In genomic region chr3:124634210-124635168, GRCh38 we compare ENCODE assay signal across 16 cellular contexts.
DNase-seq lines count a peak whose midpoint lies in the region; ATAC-seq and TF ChIP-seq lines count a peak whose summit lies in the region.
"Had no signal": no experiment of that assay in that cellular context is flagged by ENCODE, and none has a peak within 500 bp of the region (broad histone marks: within the 10 kb centered on the region; RNA-seq: fewer than 3 reads in every experiment).

No MANE protein-coding gene starts in this region.

- H3K9me3 ChIP-seq in cardiac muscle cell (ENCODE audit: low read depth) (no peaks in the 10 kb centered on the region), left ventricle myocardium inferior (replicated peaks) (no peaks in the 10 kb centered on the region), iPS DF 6.9 (ENCODE audit: control insufficient read depth, insufficient read depth, low read length) (no peaks in the 10 kb centered on the region)
- H3K9me3 ChIP-seq: thyroid gland had no signal

- intact Hi-C loops in left ventricle myocardium inferior (cut with micrococcal nuclease) = no loop called here

- H3K4me1 Mint-ChIP-seq in naive thymus-derived CD8-positive, alpha-beta T cell = peaks cover 0 to 30% (median 2%) of the 10 kb centered on the region in 4 donors

- peaks cover 3 to 16% (median 5%) of the 10 kb centered on the region in 5 donors for H3K27me3 Mint-ChIP-seq in naive thymus-derived CD8-positive, alpha-beta T cell

- no peaks in the 10 kb centered on the region for H3K9me3 Mint-ChIP-seq in naive thymus-derived CD8-positive, alpha-beta T cell
- H3K9me3 Mint-ChIP-seq: activated T-cell treated with anti-CD3 and anti-CD28 coated beads, Interleukin-2, amount 50 U/mL, for 24 hours had no signal

- no peaks in the 10 kb centered on the region for H3K36me3 Mint-ChIP-seq in naive thymus-derived CD8-positive, alpha-beta T cell

- TF ChIP-seq CTCF in cardiac muscle cell (IDR thresholded peaks at IDR 0.05; ENCODE audit: low read depth, low read length) (no peak), left ventricle myocardium inferior (IDR thresholded peaks at IDR 0.05; ENCODE audit: borderline replicate concordance) (no peak)

- DNase-seq in cardiac muscle cell (ENCODE audit: low read depth in 1 of 2, low spot score in 1 of 2) (no peak), left ventricle myocardium inferior (no peak), HT-29 (ENCODE audit: low spot score) (peak; percentile 80), iPS DF 6.9 (ENCODE audit: low read depth, low spot score) (peak; percentile 33), cerebellar cortex (ENCODE audit: low spot score) (no peak), HUDEP-2 (lab: John Stamatoyannopoulos, UW; ENCODE audit: unreplicated experiment in 76 of 76) (no peak)
- no peak for DNase-seq in naive thymus-derived CD8-positive, alpha-beta T cell
- DNase-seq: ACHN; activated T-cell treated with anti-CD3 and anti-CD28 coated beads, Interleukin-2, amount 50 U/mL, for 24 hours; left ventricle myocardium superior; NCI-H1105 treated with DMSO at 0.1 percent for 48 hours; NCI-H510A treated with DMSO at 0.1 percent for 48 hours; nucleus accumbens; thyroid gland had no signal

- H3K27me3 ChIP-seq in cardiac muscle cell (no peaks in the 10 kb centered on the region), left ventricle myocardium inferior (ENCODE audit: low read depth) (no peaks in the 10 kb centered on the region), iPS DF 6.9 (ENCODE audit: control insufficient read depth, insufficient read depth, low read length) (no peaks in the 10 kb centered on the region)
- H3K27me3 ChIP-seq: thyroid gland had no signal

- peak overlapping the region in 1 of 10 donors; percentile 5 for H3K27ac Mint-ChIP-seq in naive thymus-derived CD8-positive, alpha-beta T cell
- H3K27ac Mint-ChIP-seq: activated T-cell treated with anti-CD3 and anti-CD28 coated beads, Interleukin-2, amount 50 U/mL, for 24 hours had no signal

- POLR2A ChIA-PET in naive thymus-derived CD8-positive, alpha-beta T cell (lab: Charles Lee) = no interaction called here

- H3K4me1 ChIP-seq in cardiac muscle cell (ENCODE audit: low read depth) = peaks cover 39% of the 10 kb centered on the region
- H3K4me1 ChIP-seq in left ventricle myocardium inferior = no peaks in the 10 kb centered on the region
- peaks cover 7% of the 10 kb centered on the region; the same call in 1 of the 2 replicates for H3K4me1 ChIP-seq in iPS DF 6.9 (ENCODE audit: control insufficient read depth, insufficient read depth, low read length)
- H3K4me1 ChIP-seq: thyroid gland had no signal

- no peak for ATAC-seq in naive thymus-derived CD8-positive, alpha-beta T cell
- ATAC-seq in GM21367 (IDR thresholded peaks at IDR 0.05; ENCODE audit: unreplicated experiment) = no peak
- ATAC-seq: left ventricle myocardium superior had no signal

- H3K27ac ChIP-seq in cardiac muscle cell = peak overlapping the region; percentile 1
- no peak overlapping the region for H3K27ac ChIP-seq in left ventricle myocardium inferior (replicated peaks)
- H3K27ac ChIP-seq in iPS DF 6.9 (ENCODE audit: low read length) = no peak overlapping the region
- H3K27ac ChIP-seq: thyroid gland had no signal

- no CpG with 5 or more reads among the region's 15 CpGs for WGBS in iPS DF 6.9 (ENCODE audit: insufficient coverage, insufficient read length)

- no peaks in the 10 kb centered on the region for H3K36me3 ChIP-seq in cardiac muscle cell
- peaks cover 44% of the 10 kb centered on the region for H3K36me3 ChIP-seq in left ventricle myocardium inferior
- no peaks in the 10 kb centered on the region for H3K36me3 ChIP-seq in iPS DF 6.9 (ENCODE audit: control insufficient read depth, insufficient read depth, low read length)
- H3K36me3 ChIP-seq: thyroid gland had no signal

- no peak overlapping the region for H3K4me3 ChIP-seq in cardiac muscle cell
- H3K4me3 ChIP-seq in left ventricle myocardium inferior = no peak overlapping the region
- no peak overlapping the region for H3K4me3 ChIP-seq in iPS DF 6.9 (ENCODE audit: low read length)
- H3K4me3 ChIP-seq: smooth muscle cell, thyroid gland had no signal

- no peak overlapping the region for H3K4me3 Mint-ChIP-seq in naive thymus-derived CD8-positive, alpha-beta T cell
- H3K4me3 Mint-ChIP-seq: activated T-cell treated with anti-CD3 and anti-CD28 coated beads, Interleukin-2, amount 50 U/mL, for 24 hours had no signal

Comparison
In these comparisons a context has a peak if more than half of its experiments do, and no peak if none do; other contexts are left out.
1. DNase-seq: peak in HT-29 (single experiment) and iPS DF 6.9 (single experiment); none in cardiac muscle cell (0 of 2), left ventricle myocardium inferior (single experiment), naive thymus-derived CD8-positive, alpha-beta T cell (0 of 10), cerebellar cortex (single experiment) and HUDEP-2 (0 of 76).